Comparison of ENCODE assay signal across 18 cellular contexts in genomic region chr16:57704011-57704904, GRCh38. TPM values are rescaled to one million over a fixed set of nuclear protein-coding genes. Genes with fewer than 3 reads are reported as not detected.
"Had no signal": no experiment of that assay in that cellular context is flagged by ENCODE, and none has a peak within 500 bp of the region (broad histone marks: within the 10 kb centered on the region; RNA-seq: fewer than 3 reads in every experiment).

No MANE protein-coding gene starts in this region.

- H3K27ac Mint-ChIP-seq: T-helper 2 cell treated with Interferon-gamma antibody and Interleukin-4, amounts not matched to agents 5 μg/mL and 100 μg/mL, for 36 hours had no signal

- H3K36me3 ChIP-seq: cardiac muscle cell had no signal

- H3K27ac ChIP-seq: cardiac muscle cell had no signal

- H3K27me3 ChIP-seq: cardiac muscle cell had no signal

- H3K9me3 Mint-ChIP-seq: activated T-cell treated with anti-CD3 and anti-CD28 coated beads, Interleukin-2, amount 50 U/mL, for 4 hours; T-helper 2 cell treated with Interferon-gamma antibody and Interleukin-4, amounts not matched to agents 5 μg/mL and 100 μg/mL, for 36 hours had no signal

- H3K4me3 Mint-ChIP-seq: activated T-cell treated with anti-CD3 and anti-CD28 coated beads, Interleukin-2, amount 50 U/mL, for 4 hours; stimulated activated naive CD8-positive, alpha-beta T cell treated with anti-CD3 and anti-CD28 coated beads, Interleukin-15, amount 100 ng/mL, for 72 hours; T-helper 2 cell treated with Interferon-gamma antibody and Interleukin-4, amounts not matched to agents 5 μg/mL and 100 μg/mL, for 36 hours had no signal

- H3K4me3 ChIP-seq: cardiac muscle cell had no signal

- DNase-seq: activated CD4-positive, alpha-beta T cell treated with anti-CD3 and anti-CD28 coated beads for 1 hour; activated CD4-positive, alpha-beta T cell treated with anti-CD3 and anti-CD28 coated beads, Interleukin-2, amount 50 U/mL, for 4 hours; activated effector memory CD4-positive, alpha-beta T cell treated with Interleukin-2 at 50 U/mL for 16 hours; activated naive CD4-positive, alpha-beta T cell treated with anti-CD3 and anti-CD28 coated beads, Interleukin-2, amount 50 U/mL, for 16 hours; activated T-cell treated with anti-CD3 and anti-CD28 coated beads, Interleukin-2, amount 50 U/mL, for 4 hours; mesendoderm; stimulated activated naive CD8-positive, alpha-beta T cell treated with anti-CD3 and anti-CD28 coated beads, Interleukin-15, amount 100 ng/mL, for 72 hours; SW 1271 had no signal

RNA-seq across cellular contexts. Expression of gene DRC7, which starts 9.7 kb away (rescaled TPM):
- total RNA-seq: activated T-cell treated with anti-CD3 and anti-CD28 coated beads, Interleukin-2, amount 50 U/mL, for 4 hours; astrocyte; esophagus mucosa; lower leg skin; osteoblast; sciatic nerve; urinary bladder had no signal
- polyA plus RNA-seq: urinary bladder had no signal

RNA-seq across cellular contexts. Expression of gene ADGRG3, which starts 36.2 kb away (rescaled TPM):
- total RNA-seq: activated T-cell treated with anti-CD3 and anti-CD28 coated beads, Interleukin-2, amount 50 U/mL, for 4 hours; astrocyte; cardiac muscle cell; kidney epithelial cell; osteoblast; pulmonary artery endothelial cell had no signal
- polyA plus RNA-seq: cardiac muscle cell had no signal
